ENCODE assay signal across 11 cellular contexts in genomic region chr16:74627506-74628220, GRCh38. TPM values are rescaled to one million over a fixed set of nuclear protein-coding genes. Genes with fewer than 3 reads are reported as not detected.
A peak's percentile ranks its signal among the peaks of the same experiment; 100 is the strongest.
DNase-seq lines count a peak whose midpoint lies in the region; ATAC-seq and TF ChIP-seq lines count a peak whose summit lies in the region.
"Had no signal": no experiment of that assay in that cellular context is flagged by ENCODE, and none has a peak within 500 bp of the region (broad histone marks: within the 10 kb centered on the region; RNA-seq: fewer than 3 reads in every experiment).

No MANE protein-coding gene starts in this region.

- H3K9ac ChIP-seq in PC-3 (ENCODE audit: low read length), result no peak overlapping the region
- peak overlapping the region; percentile 12 for H3K9ac ChIP-seq in neuronal stem cell (ENCODE audit: low read depth, low read length, poor library complexity)

- no peak overlapping the region for H3K23ac ChIP-seq in neuronal stem cell (ENCODE audit: low read depth, low read length, poor library complexity)

- no peak overlapping the region for H3K27ac ChIP-seq in PC-3 (ENCODE audit: low read length)
- H3K27ac ChIP-seq in epithelial cell of prostate, result peak overlapping the region; percentile 11
- H3K27ac ChIP-seq in neuronal stem cell (replicated peaks; ENCODE audit: low read length), result no peak overlapping the region
- H3K27ac ChIP-seq: 22Rv1, prostate gland had no signal

- DNase-seq in DMS 273 (lab: John Stamatoyannopoulos, UW; ENCODE audit: unreplicated experiment) (peak; percentile 53), DMS 273 treated with DMSO at 0.1 percent for 48 hours (lab: John Stamatoyannopoulos, UW) (no peak), PC-3 (no peak), epithelial cell of prostate (ENCODE audit: low read depth, low spot score) (no peak), neuronal stem cell (ENCODE audit: low spot score) (no peak), HAP-1 (ENCODE audit: low spot score in 2 of 2) (no peak)
- DNase-seq: KBM-7 had no signal

- no peak overlapping the region for H3K4me3 ChIP-seq in PC-3 (ENCODE audit: low read length)
- H3K4me3 ChIP-seq in neuronal stem cell (ENCODE audit: low read length in 2 of 2), result no peak overlapping the region
- H3K4me3 ChIP-seq in HAP-1, result no peak overlapping the region
- H3K4me3 ChIP-seq: prostate gland had no signal

- in situ Hi-C loops in HAP-1 (cut with MboI; ENCODE audit: low sequenced_read_pairs), result no loop called here

- H2BK15ac ChIP-seq in neuronal stem cell (ENCODE audit: low read length), result no peak overlapping the region

- H3K14ac ChIP-seq in neuronal stem cell (ENCODE audit: low read length), result no peak overlapping the region

- no peak overlapping the region for H2AK5ac ChIP-seq in neuronal stem cell (ENCODE audit: low read depth, low read length)

- CTCF ChIA-PET in PC-3 (lab: Charles Lee), result no interaction called here

- no peaks in the 10 kb centered on the region for H3K4me1 ChIP-seq in PC-3 (ENCODE audit: insufficient read depth, low read length)
- no peaks in the 10 kb centered on the region for H3K4me1 ChIP-seq in neuronal stem cell (ENCODE audit: control insufficient read depth in 2 of 2, insufficient read depth in 1 of 2, low read depth in 1 of 2, low read length in 2 of 2)
- peaks cover 4% of the 10 kb centered on the region; the same call in 1 of the 2 replicates for H3K4me1 ChIP-seq in HAP-1
- H3K4me1 ChIP-seq: prostate gland had no signal

- H3K79me1 ChIP-seq in neuronal stem cell (ENCODE audit: low read depth, low read length), result peaks cover 2% of the 10 kb centered on the region

- no peaks in the 10 kb centered on the region for H3K9me2 ChIP-seq in PC-3 (replicated peaks; ENCODE audit: low read length)

- H2BK120ac ChIP-seq in neuronal stem cell (ENCODE audit: low read depth, low read length), result no peak overlapping the region

- H3K4me2 ChIP-seq in PC-3 (ENCODE audit: low read length) (no peak overlapping the region), neuronal stem cell (ENCODE audit: insufficient read depth, low read length, poor library complexity, severe bottlenecking) (no peak overlapping the region)

- POLR2A ChIA-PET in PC-3 (lab: Charles Lee; ENCODE audit: unreplicated experiment), result no interaction called here

- peaks cover 4% of the 10 kb centered on the region; the same call in 1 of the 2 replicates for H4K20me1 ChIP-seq in PC-3 (ENCODE audit: low read length)

- ATAC-seq in PC-3 (0 out of 2 replicates have a peak, but pooled peaks have one; percentile 15), GM18520 (IDR thresholded peaks at IDR 0.05; ENCODE audit: unreplicated experiment) (no peak), GM21576 (IDR thresholded peaks at IDR 0.05; ENCODE audit: unreplicated experiment) (no peak)

- H4K91ac ChIP-seq in neuronal stem cell (ENCODE audit: low read depth, low read length, poor library complexity), result no peak overlapping the region

- H3K27me3 ChIP-seq in PC-3 (ENCODE audit: low read length) (no peaks in the 10 kb centered on the region), neuronal stem cell (ENCODE audit: control insufficient read depth in 3 of 3, insufficient read depth in 3 of 3, low read depth in 1 of 3, low read length in 3 of 3) (no peaks in the 10 kb centered on the region), HAP-1 (ENCODE audit: low read depth) (no peaks in the 10 kb centered on the region)

- no peak overlapping the region for H2BK12ac ChIP-seq in neuronal stem cell (ENCODE audit: low read length)

- no peak overlapping the region for H3K4ac ChIP-seq in neuronal stem cell (ENCODE audit: low read length)

- H3F3A ChIP-seq in PC-3 (ENCODE audit: low read length, unreplicated experiment), result peaks cover 3% of the 10 kb centered on the region

- H3K9me3 ChIP-seq in PC-3 (ENCODE audit: low read length) (no peaks in the 10 kb centered on the region), neuronal stem cell (replicated peaks in 1 of 2; ENCODE audit: control insufficient read depth in 2 of 2, insufficient read depth in 1 of 2, low read depth in 1 of 2, low read length in 2 of 2) (no peaks in the 10 kb centered on the region), HAP-1 (no peaks in the 10 kb centered on the region)
- H3K9me3 ChIP-seq: prostate gland had no signal

- no peak overlapping the region for H4K8ac ChIP-seq in neuronal stem cell (ENCODE audit: low read depth, low read length)

- no peaks in the 10 kb centered on the region for H3K79me2 ChIP-seq in PC-3 (ENCODE audit: low read length)

- H3K36me3 ChIP-seq in PC-3 (ENCODE audit: low read depth, low read length) (peaks cover 68% of the 10 kb centered on the region), neuronal stem cell (replicated peaks in 1 of 2; ENCODE audit: control insufficient read depth in 2 of 2, insufficient read depth in 2 of 2, low read length in 2 of 2) (peaks cover 58 to 99% of the 10 kb centered on the region in 2 donors), HAP-1 (replicated peaks) (peaks cover 96% of the 10 kb centered on the region)
- H3K36me3 ChIP-seq: prostate gland had no signal

- intact Hi-C loops in PC-3 (cut with micrococcal nuclease), result loop anchor here (10.0 kb wide), 1 partner anchor 183 kb away; no protein-coding TSS in a partner anchor

- no peak for TF ChIP-seq CTCF in PC-3 (conservative IDR thresholded peaks at IDR 0.05; ENCODE audit: low read depth, low read length)

- no TSS peak for BruUV-seq in PC-3 (replicated peaks; lab: Mats Ljungman, UMichigan)

- no peak overlapping the region for H2BK5ac ChIP-seq in neuronal stem cell (ENCODE audit: low read length)

- H2AFZ ChIP-seq in PC-3 (ENCODE audit: low read length), result no peak overlapping the region
- no peak overlapping the region for H2AFZ ChIP-seq in neuronal stem cell (ENCODE audit: low read length)

- WGBS in neuronal stem cell (ENCODE audit: extremely low coverage in 2 of 2, insufficient read length in 2 of 2, insufficient replicate concordance in 1 of 2), 2 donors, result no CpG with 5 or more reads among the region's 6 CpGs

- H3K18ac ChIP-seq in neuronal stem cell (ENCODE audit: low read length), result no peak overlapping the region

RNA-seq across cellular contexts. Expression of gene GLG1, which starts 20.7 kb away (rescaled TPM):
- 63.5 and 86.4 TPM in 2 replicates for total RNA-seq in PC-3 (2014; rRNA removed)
- 53.7 TPM for polyA plus RNA-seq in neuronal stem cell (2013, experiment 1 of 2)
- polyA plus RNA-seq in neuronal stem cell (2013, experiment 2 of 2), result 54.8 TPM

RNA-seq across cellular contexts. Expression of gene RFWD3, which starts 39.0 kb away (rescaled TPM):
- 30.5 and 32.8 TPM in 2 replicates for total RNA-seq in PC-3 (2014; rRNA removed)
- 24.6 TPM for polyA plus RNA-seq in neuronal stem cell (2013, experiment 1 of 2)
- polyA plus RNA-seq in neuronal stem cell (2013, experiment 2 of 2), result 25.1 TPM
